ENCODE assay signal across 10 cellular contexts in genomic region chr1:211132681-211133392, GRCh38. TPM values are rescaled to one million over a fixed set of nuclear protein-coding genes. Genes with fewer than 3 reads are reported as not detected.
DNase-seq lines count a peak whose midpoint lies in the region; ATAC-seq and TF ChIP-seq lines count a peak whose summit lies in the region.
"Had no signal": no experiment of that assay in that cellular context is flagged by ENCODE, and none has a peak within 500 bp of the region (broad histone marks: within the 10 kb centered on the region; RNA-seq: fewer than 3 reads in every experiment).

No MANE protein-coding gene starts in this region.

- no peaks in the 10 kb centered on the region for H3K9me2 ChIP-seq in hepatocyte (replicated peaks; ENCODE audit: insufficient read depth)

- no peaks in the 10 kb centered on the region for H3K9me3 Mint-ChIP-seq in CD4-positive, alpha-beta memory T cell
- H3K9me3 Mint-ChIP-seq in CD14-positive monocyte = peaks cover 0 to 8% (median 0%) of the 10 kb centered on the region in 7 donors

- POLR2A ChIA-PET in CD4-positive, alpha-beta memory T cell (lab: Charles Lee; ENCODE audit: partially characterized antibody) = no interaction called here

- H3K9me3 ChIP-seq in CD4-positive, alpha-beta memory T cell (ENCODE audit: control insufficient read depth in 1 of 2, low read length in 2 of 2) = no peaks in the 10 kb centered on the region
- H3K9me3 ChIP-seq in SJSA1 (replicated peaks) (no peaks in the 10 kb centered on the region), hepatocyte (ENCODE audit: low read depth) (no peaks in the 10 kb centered on the region), thyroid gland (no peaks in the 10 kb centered on the region)

- H3K27me3 Mint-ChIP-seq in CD4-positive, alpha-beta memory T cell = peaks cover 25 to 26% of the 10 kb centered on the region in 2 donors
- peaks cover 37 to 65% (median 48%) of the 10 kb centered on the region in 3 donors for H3K27me3 Mint-ChIP-seq in CD14-positive monocyte (ENCODE audit: low read depth in 3 of 3)

- no peaks in the 10 kb centered on the region for H3K36me3 ChIP-seq in CD4-positive, alpha-beta memory T cell (ENCODE audit: insufficient read depth, low read length)
- H3K36me3 ChIP-seq in SJSA1 (no peaks in the 10 kb centered on the region), hepatocyte (replicated peaks; ENCODE audit: insufficient read depth, low read depth) (no peaks in the 10 kb centered on the region), thyroid gland (no peaks in the 10 kb centered on the region)

- ATAC-seq in GM18870 (IDR thresholded peaks at IDR 0.05; ENCODE audit: unreplicated experiment) = no peak

- no peak overlapping the region for H3K27ac ChIP-seq in CD4-positive, alpha-beta memory T cell (ENCODE audit: low read depth, low read length)
- H3K27ac ChIP-seq in SJSA1 (no peak overlapping the region), hepatocyte (no peak overlapping the region), thyroid gland (no peak overlapping the region)

- H3K27ac Mint-ChIP-seq in CD4-positive, alpha-beta memory T cell = no peak overlapping the region
- H3K27ac Mint-ChIP-seq in CD14-positive monocyte = no peak overlapping the region

- no peak for DNase-seq in CD4-positive, alpha-beta memory T cell
- DNase-seq in SJSA1 (ENCODE audit: low read depth in 1 of 2, low spot score in 2 of 2) (no peak), hepatocyte (ENCODE audit: low spot score) (no peak), retina (peak; percentile 45), CD14-positive monocyte (ENCODE audit: low spot score) (no peak), NOMO-1 treated with dmso at 0.1 percent for 144 hours (lab: John Stamatoyannopoulos, UW; ENCODE audit: unreplicated experiment) (no peak), thyroid gland (no peak)
- DNase-seq: activated CD4-positive, alpha-beta T cell treated with anti-CD3 and anti-CD28 coated beads for 48 hours had no signal

- peak overlapping the region in 7 of 8 donors; percentile 9 to 83 (median 44) for H3K4me3 Mint-ChIP-seq in CD4-positive, alpha-beta memory T cell
- peak overlapping the region in 1 of 2 donors; percentile 68 for H3K4me3 Mint-ChIP-seq in CD14-positive monocyte

- H3K79me2 ChIP-seq in hepatocyte = no peaks in the 10 kb centered on the region

- 32% methylated on average over 21 of the region's 21 CpGs for WGBS in hepatocyte (ENCODE audit: low lambda C conversion rate, missing lambda C conversion rate)
- WGBS in thyroid gland, 2 donors = 29 to 42% methylated on average over 18 to 21 of the region's 21 CpGs

- CTCF ChIA-PET in CD4-positive, alpha-beta memory T cell (lab: Charles Lee; ENCODE audit: partially characterized antibody) = interaction anchor here (1.2 to 3.9 kb wide), 4 partner anchors 551 to 728 kb away, joined by 3 to 19 read pairs (median 10); no protein-coding TSS in a partner anchor

- peak overlapping the region in 1 of 2 donors; percentile 19 for H3K4me3 ChIP-seq in CD4-positive, alpha-beta memory T cell (ENCODE audit: low read length in 2 of 2)
- H3K4me3 ChIP-seq in SJSA1 = peak overlapping the region; percentile 36
- H3K4me3 ChIP-seq in hepatocyte = peak overlapping the region; percentile 67
- H3K4me3 ChIP-seq in thyroid gland (replicated peaks in 1 of 3) = peak overlapping the region in 1 of 3 donors; percentile 16

- no peak for TF ChIP-seq POLR2A in thyroid gland (IDR thresholded peaks at IDR 0.05)

- peaks cover 3 to 20% (median 7%) of the 10 kb centered on the region in 4 donors for H3K4me1 Mint-ChIP-seq in CD4-positive, alpha-beta memory T cell
- H3K4me1 Mint-ChIP-seq in CD14-positive monocyte = peaks cover 5% of the 10 kb centered on the region

- TF ChIP-seq CTCF in hepatocyte (IDR thresholded peaks at IDR 0.05; ENCODE audit: poor library complexity) = no peak
- no peak for TF ChIP-seq CTCF in CD14-positive monocyte (IDR thresholded peaks at IDR 0.05)
- no peak for TF ChIP-seq CTCF in thyroid gland (IDR thresholded peaks at IDR 0.05)

- peak overlapping the region; percentile 98 for H3K4me2 ChIP-seq in hepatocyte

- intact Hi-C loops in CD4-positive, alpha-beta memory T cell (cut with micrococcal nuclease) = loop anchor here (10.0 kb wide), 1 partner anchor 382 kb away; no protein-coding TSS in a partner anchor
- intact Hi-C loops in CD14-positive monocyte (cut with micrococcal nuclease) (loop anchor here in 1 of 2 donors (10.0 kb wide), 2 partner anchors 548 to 728 kb away; no protein-coding TSS in a partner anchor), thyroid gland (cut with DNase I) (loop anchor here (5.0 to 10.0 kb wide), 2 partner anchors 548 to 726 kb away; no protein-coding TSS in a partner anchor)

- no peaks in the 10 kb centered on the region for H3K36me3 Mint-ChIP-seq in CD4-positive, alpha-beta memory T cell
- peaks cover 0 to 2% of the 10 kb centered on the region in 2 donors for H3K36me3 Mint-ChIP-seq in CD14-positive monocyte

- H2AFZ ChIP-seq in hepatocyte = peak overlapping the region; percentile 91

- no peaks in the 10 kb centered on the region for H4K20me1 ChIP-seq in hepatocyte (ENCODE audit: insufficient read depth, poor library complexity, severe bottlenecking)

- H3K27me3 ChIP-seq in CD4-positive, alpha-beta memory T cell (ENCODE audit: insufficient read depth, low read length) = peaks cover 17% of the 10 kb centered on the region
- peaks cover 35% of the 10 kb centered on the region for H3K27me3 ChIP-seq in SJSA1 (replicated peaks)
- peaks cover 63% of the 10 kb centered on the region for H3K27me3 ChIP-seq in hepatocyte
- no peaks in the 10 kb centered on the region for H3K27me3 ChIP-seq in thyroid gland

- peaks cover 17% of the 10 kb centered on the region for H3K4me1 ChIP-seq in CD4-positive, alpha-beta memory T cell (ENCODE audit: insufficient read depth, low read length)
- H3K4me1 ChIP-seq in SJSA1 (replicated peaks) = peaks cover 9% of the 10 kb centered on the region
- H3K4me1 ChIP-seq in hepatocyte (ENCODE audit: insufficient read depth) = peaks cover 7% of the 10 kb centered on the region
- peaks cover 6 to 10% of the 10 kb centered on the region in 2 donors for H3K4me1 ChIP-seq in thyroid gland

RNA-seq across cellular contexts. Expression of gene KCNH1, which starts 1.1 kb away (rescaled TPM):
- not detected for total RNA-seq in CD4-positive, alpha-beta memory T cell
- polyA plus RNA-seq in CD4-positive, alpha-beta memory T cell = not detected
- 0.58 and 2.7 TPM in 2 replicates for total RNA-seq in SJSA1 (2014; rRNA removed; shearing (Covaris generic))
- total RNA-seq in hepatocyte (0.03 and 2.1 TPM in 2 replicates), thyroid gland (1 to 10 TPM in 2 of 4 donors, not detected in 2; 1.3 TPM)
- polyA plus RNA-seq in hepatocyte (0.17 and 0.75 TPM in 2 replicates), CD14-positive monocyte (not detected)
- total RNA-seq: liver had no signal
- polyA plus RNA-seq: liver had no signal
